ENCODE assay signal across 30 cellular contexts in the genomic region with DNA sequence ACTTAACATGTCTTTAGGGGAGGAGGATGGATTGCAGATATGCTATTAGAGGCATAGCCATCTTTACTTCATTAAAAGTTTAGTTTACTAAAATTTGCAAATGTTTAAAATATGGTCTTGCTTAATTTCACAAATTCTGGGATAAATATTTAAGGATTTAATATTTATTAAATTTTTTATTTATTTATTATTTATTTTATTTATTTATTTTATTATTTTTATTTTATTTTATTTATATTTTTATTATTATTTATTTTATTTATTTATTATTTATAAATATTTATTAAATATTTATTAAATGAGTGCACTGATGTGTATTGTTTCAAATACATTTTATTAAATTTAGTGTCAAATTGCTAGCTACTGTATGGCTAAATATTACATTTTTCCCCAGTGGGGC. TPM values are rescaled to one million over a fixed set of nuclear protein-coding genes. Genes with fewer than 3 reads are reported as not detected.
"Had no signal": no experiment of that assay in that cellular context is flagged by ENCODE, and none has a peak within 500 bp of the region (broad histone marks: within the 10 kb centered on the region; RNA-seq: fewer than 3 reads in every experiment).

No MANE protein-coding gene starts in this region.

- FAIRE-seq: astrocyte had no signal

- H3K27me3 Mint-ChIP-seq: activated CD4-positive, alpha-beta T cell treated with anti-CD3 and anti-CD28 coated beads, Interleukin-2, amount 10 ng/mL, durations not matched to agents 24 days and 14 days; activated CD8-positive, alpha-beta T cell treated with anti-CD3 and anti-CD28 coated beads for 36 hours had no signal

- H3K36me3 ChIP-seq: adrenal gland, breast epithelium, MG63, Peyer's patch, WERI-Rb-1 had no signal

- ATAC-seq: activated CD8-positive, alpha-beta T cell treated with anti-CD3 and anti-CD28 coated beads for 36 hours; body of pancreas; PC-3; Right ventricle myocardium inferior had no signal

- H3K4me1 ChIP-seq: adrenal gland, body of pancreas, breast epithelium, Peyer's patch had no signal

- H3K4me3 ChIP-seq: adrenal gland, body of pancreas, MG63, Peyer's patch had no signal

- H3K27ac Mint-ChIP-seq: activated CD4-positive, alpha-beta T cell treated with anti-CD3 and anti-CD28 coated beads, Interleukin-2, amount 10 ng/mL, durations not matched to agents 24 days and 14 days; activated CD8-positive, alpha-beta T cell treated with anti-CD3 and anti-CD28 coated beads for 36 hours; activated naive CD4-positive, alpha-beta T cell treated with anti-CD3 and anti-CD28 coated beads for 36 hours; activated naive CD4-positive, alpha-beta T cell treated with anti-CD3 and anti-CD28 coated beads, Interleukin-2, amount 50 U/mL, for 72 hours; activated T-helper 1 cell treated with anti-CD3 and anti-CD28 coated beads, Interleukin-12 subunit alpha, Interleukin-12 subunit beta, Interleukin-2, Interleukin-4 antibody, amounts not matched to agents 30 ng/mL and 10 ng/mL and 1 ng/mL, durations not matched to agents 14 hours and 24 hours and 36 hours had no signal

- H3K9me3 Mint-ChIP-seq: activated CD4-positive, alpha-beta T cell treated with anti-CD3 and anti-CD28 coated beads, Interleukin-2, amount 10 ng/mL, durations not matched to agents 24 days and 14 days; activated naive CD4-positive, alpha-beta T cell treated with anti-CD3 and anti-CD28 coated beads for 36 hours; activated T-helper 1 cell treated with anti-CD3 and anti-CD28 coated beads, Interleukin-12 subunit alpha, Interleukin-12 subunit beta, Interleukin-2, Interleukin-4 antibody, amounts not matched to agents 30 ng/mL and 10 ng/mL and 1 ng/mL, durations not matched to agents 14 hours and 24 hours and 36 hours had no signal

- H3K27ac ChIP-seq: adrenal gland, body of pancreas, breast epithelium, Peyer's patch, RWPE1, WERI-Rb-1 had no signal

- H3K4me3 Mint-ChIP-seq: activated CD4-positive, alpha-beta T cell treated with anti-CD3 and anti-CD28 coated beads, Interleukin-2, amount 10 ng/mL, durations not matched to agents 24 days and 14 days; activated CD8-positive, alpha-beta T cell treated with anti-CD3 and anti-CD28 coated beads for 36 hours; activated naive CD4-positive, alpha-beta T cell treated with anti-CD3 and anti-CD28 coated beads for 36 hours; activated T-helper 1 cell treated with anti-CD3 and anti-CD28 coated beads, Interleukin-12 subunit alpha, Interleukin-12 subunit beta, Interleukin-2, Interleukin-4 antibody, amounts not matched to agents 30 ng/mL and 10 ng/mL and 1 ng/mL, durations not matched to agents 14 hours and 24 hours and 36 hours had no signal

- H3K27me3 ChIP-seq: adrenal gland, body of pancreas, breast epithelium, MG63, Peyer's patch had no signal

- H3K36me3 Mint-ChIP-seq: activated naive CD4-positive, alpha-beta T cell treated with anti-CD3 and anti-CD28 coated beads, Interleukin-2, amount 50 U/mL, for 72 hours had no signal

- H3K9me3 ChIP-seq: adrenal gland, body of pancreas, breast epithelium, MG63, Peyer's patch had no signal

- DNase-seq: activated CD4-positive, alpha-beta T cell treated with anti-CD3 and anti-CD28 coated beads, Interleukin-2, amount 10 ng/mL, durations not matched to agents 24 days and 14 days; activated CD4-positive, alpha-beta T cell treated with anti-CD3 and anti-CD28 coated beads, Interleukin-2, amount 50 U/mL, for 4 hours; activated CD8-positive, alpha-beta T cell treated with anti-CD3 and anti-CD28 coated beads for 36 hours; activated gamma-delta T cell treated with Interleukin-2 at 50 U/mL for 16 hours; activated naive CD4-positive, alpha-beta T cell treated with anti-CD3 and anti-CD28 coated beads for 36 hours; activated T-cell treated with anti-CD3 and anti-CD28 coated beads, Interleukin-2, amount 50 U/mL, for 1 hour; adrenal gland; body of pancreas; Kasumi-1; KG1; MG63; NCI-H1048; NCI-H1436 treated with DMSO at 0.1 percent for 48 hours; NCI-H1694 treated with DMSO at 0.1 percent for 48 hours; NCI-H2029; NCI-H345; NCI-H524 treated with DMSO at 0.1 percent for 48 hours; PC-3; Peyer's patch; SW 1271; T-helper 1 cell; T-helper 2 cell; T-helper 9 cell; WERI-Rb-1 had no signal

- H3K4me1 Mint-ChIP-seq: activated CD4-positive, alpha-beta T cell treated with anti-CD3 and anti-CD28 coated beads, Interleukin-2, amount 10 ng/mL, durations not matched to agents 24 days and 14 days had no signal

RNA-seq across cellular contexts. Expression of a gene that starts 46.0 kb away (rescaled TPM):
- total RNA-seq: activated CD4-positive, alpha-beta T cell treated with anti-CD3 and anti-CD28 coated beads, Interleukin-2, amount 10 ng/mL, durations not matched to agents 24 days and 14 days; activated CD8-positive, alpha-beta T cell treated with anti-CD3 and anti-CD28 coated beads for 36 hours; activated naive CD4-positive, alpha-beta T cell treated with anti-CD3 and anti-CD28 coated beads for 36 hours; activated naive CD4-positive, alpha-beta T cell treated with anti-CD3 and anti-CD28 coated beads, Interleukin-2, amount 50 U/mL, for 72 hours; activated T-helper 1 cell treated with anti-CD3 and anti-CD28 coated beads, Interleukin-12 subunit alpha, Interleukin-12 subunit beta, Interleukin-2, Interleukin-4 antibody, amounts not matched to agents 30 ng/mL and 10 ng/mL and 1 ng/mL, durations not matched to agents 14 hours and 24 hours and 36 hours had no signal
